1 cellular context compared by ENCODE assay signal in the genomic region with DNA sequence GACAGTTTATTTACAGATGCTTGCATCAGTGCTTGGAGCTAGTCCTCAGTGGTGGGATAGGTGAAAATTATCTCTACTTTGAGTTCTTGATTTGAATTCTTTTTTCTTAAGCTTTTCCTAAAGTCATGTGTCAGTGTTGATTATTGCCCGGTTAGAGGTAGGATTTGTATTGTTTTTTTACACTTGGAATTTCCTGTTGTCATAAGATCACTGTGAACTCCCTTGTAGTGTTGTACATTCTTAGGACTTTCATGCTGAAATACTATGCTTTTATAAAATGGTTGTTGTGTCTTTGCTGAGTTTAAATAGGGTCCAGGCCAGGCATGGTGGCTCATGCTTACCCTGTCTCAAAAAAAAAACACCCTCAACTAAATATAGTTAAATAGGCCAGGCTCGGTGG.
TF ChIP-seq lines count a peak whose summit lies in the region.

No MANE protein-coding gene starts in this region.

TF ChIP-seq in endothelial cell of umbilical vein, 7 proteins besides CTCF, POLR2A, EP300 and RAD21 (continued from another document):
- TF ChIP-seq GATA2 (IDR thresholded peaks at IDR 0.05; ENCODE audit: insufficient read depth, insufficient read length, low read depth, low read length) (no peak), EZH2 (IDR thresholded peaks at IDR 0.05; ENCODE audit: borderline replicate concordance, low read depth, low read length, severe bottlenecking) (no peak), POLR2AphosphoS5 (IDR thresholded peaks at IDR 0.05; ENCODE audit: insufficient read depth, low read depth, low read length) (no peak), MYC (IDR thresholded peaks at IDR 0.05; ENCODE audit: low read depth, low read length) (no peak), JUN (IDR thresholded peaks at IDR 0.05; ENCODE audit: borderline replicate concordance, insufficient read depth, insufficient read length, low read depth) (no peak)
- TF ChIP-seq, protein P1, sequence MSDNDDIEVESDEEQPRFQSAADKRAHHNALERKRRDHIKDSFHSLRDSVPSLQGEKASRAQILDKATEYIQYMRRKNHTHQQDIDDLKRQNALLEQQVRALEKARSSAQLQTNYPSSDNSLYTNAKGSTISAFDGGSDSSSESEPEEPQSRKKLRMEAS (IDR thresholded peaks at IDR 0.05; ENCODE audit: insufficient read depth, insufficient read length): no peak
